ENCODE assay signal across 17 cellular contexts in genomic region chr15:68309024-68309423, GRCh38. TPM values are rescaled to one million over a fixed set of nuclear protein-coding genes. Genes with fewer than 3 reads are reported as not detected.
DNase-seq lines count a peak whose midpoint lies in the region; ATAC-seq, FAIRE-seq and TF ChIP-seq lines count a peak whose summit lies in the region.
"Had no signal": no experiment of that assay in that cellular context is flagged by ENCODE, and none has a peak within 500 bp of the region (broad histone marks: within the 10 kb centered on the region; RNA-seq: fewer than 3 reads in every experiment).

No MANE protein-coding gene starts in this region.

- H3K56ac ChIP-seq in IMR-90 (ENCODE audit: extremely low read depth, insufficient read depth, low read length): no peak overlapping the region

- H3K4me1 Mint-ChIP-seq in activated CD4-positive, alpha-beta memory T cell treated with anti-CD3 and anti-CD28 coated beads for 36 hours (ENCODE audit: low read depth): peaks cover 6% of the 10 kb centered on the region

- no peaks in the 10 kb centered on the region for H3K36me3 Mint-ChIP-seq in activated CD4-positive, alpha-beta memory T cell treated with anti-CD3 and anti-CD28 coated beads for 36 hours
- H3K36me3 Mint-ChIP-seq: CD4-positive, alpha-beta memory T cell had no signal

- H3K27ac Mint-ChIP-seq in activated CD4-positive, alpha-beta memory T cell treated with anti-CD3 and anti-CD28 coated beads for 36 hours: no peak overlapping the region
- H3K27ac Mint-ChIP-seq: CD4-positive, alpha-beta memory T cell; HFFc6 had no signal

- H2BK20ac ChIP-seq in IMR-90 (ENCODE audit: low read depth, low read length): peak overlapping the region; percentile 32; the same call in 1 of the 2 replicates

- dilution Hi-C loops in IMR-90 (cut with HindIII; ENCODE audit: low sequenced_read_pairs, unreplicated experiment): no loop called here

- peaks cover 3% of the 10 kb centered on the region for H3K27me3 Mint-ChIP-seq in activated CD4-positive, alpha-beta memory T cell treated with anti-CD3 and anti-CD28 coated beads for 36 hours

- H4K5ac ChIP-seq in IMR-90 (ENCODE audit: low read depth, low read length): no peak overlapping the region

- intact Hi-C loops in IMR-90 (cut with micrococcal nuclease): loop anchor here (5.0 to 10.0 kb wide), 2 partner anchors 123 to 506 kb away; partner anchors contain the start of gene ITGA11
- intact Hi-C loops in HepG2 (cut with micrococcal nuclease; ENCODE audit: unreplicated experiment): loop anchor here (5.0 kb wide), 1 partner anchor 463 kb away; no protein-coding TSS in a partner anchor
- intact Hi-C loops in activated CD4-positive, alpha-beta memory T cell treated with anti-CD3 and anti-CD28 coated beads for 36 hours (cut with micrococcal nuclease): loop anchor here (5.0 kb wide), 1 partner anchor 447 kb away; no protein-coding TSS in a partner anchor

- H2AK5ac ChIP-seq in IMR-90 (ENCODE audit: low read depth, low read length): no peak overlapping the region

- CTCF ChIA-PET in IMR-90 (lab: Yijun Ruan, JAX) (interaction anchor here (0.6 to 1.7 kb wide), 3 partner anchors 235 to 250 kb away, joined by 3 to 4 read pairs (median 3); no protein-coding TSS in a partner anchor), HepG2 (lab: Yijun Ruan, JAX; ENCODE audit: low intra/inter-chr PET ratio, low total read pairs) (no interaction called here)
- CTCF ChIA-PET in activated CD4-positive, alpha-beta memory T cell treated with anti-CD3 and anti-CD28 coated beads for 36 hours (lab: Charles Lee): interaction anchor here (0.7 kb wide), 1 partner anchor 133 kb away, joined by 3 read pairs; no protein-coding TSS in a partner anchor

- TF ChIP-seq POLR2A in IMR-90 (IDR thresholded peaks at IDR 0.05; ENCODE audit: low read depth, low read length) (no peak), HepG2 (IDR thresholded peaks at IDR 0.05; ENCODE audit: insufficient read depth in 1 of 2, low read depth in 2 of 2, low read length in 2 of 2) (no peak)

- in situ Hi-C loops in IMR-90 (cut with MboI; ENCODE audit: low sequenced_read_pairs) (loop anchor here (5.0 to 10.0 kb wide), 2 partner anchors 363 to 566 kb away; no protein-coding TSS in a partner anchor), HepG2 (cut with HindIII; ENCODE audit: extremely low pct_ligation_motif_present, low pct_unique_long_range_greater_than_20kb) (loop anchor here (5.0 kb wide), 1 partner anchor 63 kb away; no protein-coding TSS in a partner anchor)

- TF ChIP-seq RAD21 in IMR-90 (IDR thresholded peaks at IDR 0.05; ENCODE audit: low read length) (no peak), HepG2 (CRISPR knock-in tag; IDR thresholded peaks at IDR 0.05) (no peak)

- H2BK15ac ChIP-seq in IMR-90 (ENCODE audit: low read depth, low read length): no peak overlapping the region

- H3K4me2 ChIP-seq in IMR-90 (ENCODE audit: low read depth, low read length) (no peak overlapping the region), HepG2 (ENCODE audit: low read depth, low read length) (0 out of 2 replicates have a peak overlapping the region, but pooled peaks have one; percentile 20)
- H3K4me2 ChIP-seq: KMS-11 had no signal

- H3K9ac ChIP-seq in IMR-90 (ENCODE audit: low read depth, low read length): no peak overlapping the region
- H3K9ac ChIP-seq in HepG2 (ENCODE audit: insufficient read depth, low read depth, low read length): no peak overlapping the region
- H3K9ac ChIP-seq: KMS-11 had no signal

- no peaks in the 10 kb centered on the region for H3K9me3 Mint-ChIP-seq in activated CD4-positive, alpha-beta memory T cell treated with anti-CD3 and anti-CD28 coated beads for 36 hours
- H3K9me3 Mint-ChIP-seq: CD4-positive, alpha-beta memory T cell; HFFc6 had no signal

- peak overlapping the region; percentile 71; the same call in 1 of the 2 replicates for H3K18ac ChIP-seq in IMR-90 (ENCODE audit: low read depth, low read length)

- H3K23ac ChIP-seq in IMR-90 (ENCODE audit: low read depth, low read length): 0 out of 2 replicates have a peak overlapping the region, but pooled peaks have one; percentile 13

- no peak overlapping the region for H2BK5ac ChIP-seq in IMR-90 (ENCODE audit: low read depth, low read length, poor library complexity, severe bottlenecking)

- BruUV-seq in IMR-90 (replicated peaks; lab: Mats Ljungman, UMichigan): no TSS peak
- BruUV-seq in HepG2 (replicated peaks; lab: Mats Ljungman, UMichigan): no TSS peak

- H3K9me3 ChIP-seq in IMR-90 (ENCODE audit: control insufficient read depth, insufficient read depth, low read length) (peaks cover 2% of the 10 kb centered on the region; the same call in 1 of the 2 replicates), HepG2 (ENCODE audit: low read length) (peaks cover 5% of the 10 kb centered on the region; the same call in 1 of the 2 replicates)

- peak; percentile 85 for FAIRE-seq in HepG2 (lab: Jason Lieb, UNC)
- FAIRE-seq in urothelium cell line (lab: Jason Lieb, UNC): peak; percentile 61
- FAIRE-seq: H54 had no signal

- no peaks in the 10 kb centered on the region for H4K20me1 ChIP-seq in IMR-90 (ENCODE audit: insufficient read depth, low read length)
- H4K20me1 ChIP-seq in HepG2 (ENCODE audit: insufficient read depth, low read length): no peaks in the 10 kb centered on the region

- no peak overlapping the region for H2AFZ ChIP-seq in IMR-90 (replicated peaks; ENCODE audit: low read length, poor library complexity)
- H2AFZ ChIP-seq in HepG2 (ENCODE audit: low read length): no peak overlapping the region

- TF ChIP-seq EP300 in HepG2 (IDR thresholded peaks at IDR 0.05; ENCODE audit: low read depth in 2 of 2, low read length in 2 of 2) (peak in 1 of 2 experiments; percentile 22; a peak in 1 of 4 replicates), HepG2 (CRISPR knock-in tag; IDR thresholded peaks at IDR 0.05; ENCODE audit: borderline replicate concordance) (no peak)

- POLR2A ChIA-PET in IMR-90 (lab: Charles Lee; ENCODE audit: unreplicated experiment) (no interaction called here), HepG2 (lab: Yijun Ruan, JAX) (no interaction called here)
- POLR2A ChIA-PET in activated CD4-positive, alpha-beta memory T cell treated with anti-CD3 and anti-CD28 coated beads for 36 hours (lab: Charles Lee): no interaction called here

- peak overlapping the region; percentile 54; the same call in 1 of the 2 replicates for H2BK120ac ChIP-seq in IMR-90 (ENCODE audit: low read depth, low read length)

- H3K36me3 ChIP-seq in IMR-90 (ENCODE audit: control insufficient read depth, insufficient read depth, low read length) (peaks cover 7% of the 10 kb centered on the region; the same call in 1 of the 2 replicates), HepG2 (replicated peaks in 1 of 2; ENCODE audit: control insufficient read depth in 1 of 2, insufficient read depth in 2 of 2, low read length in 2 of 2) (no peaks in the 10 kb centered on the region)

- TF ChIP-seq CTCF in IMR-90 (conservative IDR thresholded peaks at IDR 0.05; ENCODE audit: low read depth, low read length): no peak
- no peak for TF ChIP-seq CTCF in coronary artery (IDR thresholded peaks at IDR 0.05)
- no peak for TF ChIP-seq CTCF in HepG2 (CRISPR knock-in tag; IDR thresholded peaks at IDR 0.05)

- DNase-seq in IMR-90 (peak; percentile 71), coronary artery (ENCODE audit: low spot score) (peak; percentile 16), HepG2 (ENCODE audit: low spot score) (peak; percentile 73), urothelium cell line (ENCODE audit: low spot score) (no peak), NCI-H510A treated with DMSO at 0.1 percent for 48 hours (lab: John Stamatoyannopoulos, UW) (no peak), SIG-M5 (lab: John Stamatoyannopoulos, UW) (no peak)
- no peak for DNase-seq in activated CD4-positive, alpha-beta memory T cell treated with anti-CD3 and anti-CD28 coated beads for 36 hours
- DNase-seq: Calu3; CD4-positive, alpha-beta memory T cell; DMS53; HFFc6; NCI-H1436; NCI-H2029; NCI-H2171 treated with DMSO at 0.1 percent for 48 hours; NCI-H82 had no signal

- no peak overlapping the region for H3K4me3 ChIP-seq in IMR-90 (ENCODE audit: insufficient read depth, low read depth, low read length)
- H3K4me3 ChIP-seq in coronary artery: no peak overlapping the region
- no peak overlapping the region for H3K4me3 ChIP-seq in HepG2 (replicated peaks in 1 of 3; ENCODE audit: insufficient read depth in 1 of 3, low read depth in 2 of 3, low read length in 3 of 3)

- H3K9me1 ChIP-seq in IMR-90 (ENCODE audit: insufficient read depth, low read length): 0 out of 2 replicates have a peak, but pooled peaks cover 3% of the 10 kb centered on the region

- H3K4me1 ChIP-seq in IMR-90 (ENCODE audit: control insufficient read depth, insufficient read depth, low read length) (peaks cover 18% of the 10 kb centered on the region), HepG2 (ENCODE audit: insufficient read depth, low read length) (peaks cover 53% of the 10 kb centered on the region)

- H4K8ac ChIP-seq in IMR-90 (ENCODE audit: low read depth in 2 of 2, low read length in 2 of 2): peak overlapping the region in 1 of 2 experiments; percentile 3; a peak in 1 of 4 replicates

- 0% methylated on average over 1 of the region's 3 CpGs; no CpG with 5 or more reads in 1 of the 2 experiments for WGBS in IMR-90 (ENCODE audit: extremely low coverage in 2 of 2, insufficient read length in 1 of 2), 2 experiments
- 27% methylated on average over 3 of the region's 3 CpGs for WGBS in HepG2 (ENCODE audit: low lambda C conversion rate)

- H3K79me2 ChIP-seq in HepG2 (ENCODE audit: insufficient read depth, low read length): no peaks in the 10 kb centered on the region

- H3K14ac ChIP-seq in IMR-90 (replicated peaks; ENCODE audit: low read depth, low read length): no peak overlapping the region

- peak; percentile 18 for ATAC-seq in IMR-90 (ENCODE audit: low read depth)
- no peak for ATAC-seq in HepG2

- H3K27me3 ChIP-seq in IMR-90 (ENCODE audit: control insufficient read depth, insufficient read depth, low read length) (no peaks in the 10 kb centered on the region), HepG2 (ENCODE audit: control insufficient read depth in 1 of 2, insufficient read depth in 2 of 2, low read length in 2 of 2) (peaks cover 0 to 19% of the 10 kb centered on the region in 2 experiments)

- H3K27ac ChIP-seq in IMR-90 (ENCODE audit: insufficient read depth, low read length) (peak overlapping the region; percentile 51; the same call in 1 of the 2 replicates), coronary artery (peak overlapping the region; percentile 60 to 63), HepG2 (ENCODE audit: extremely low read length, insufficient read depth, low read length) (no peak overlapping the region)
- H3K27ac ChIP-seq: KMS-11 had no signal

- no peak overlapping the region for H3K4ac ChIP-seq in IMR-90 (ENCODE audit: low read depth, low read length)

- H4K91ac ChIP-seq in IMR-90 (ENCODE audit: insufficient read depth, low read depth, low read length): no peak overlapping the region

- no peaks in the 10 kb centered on the region for H3K79me1 ChIP-seq in IMR-90 (ENCODE audit: low read depth in 1 of 2, low read length in 2 of 2)

- H3K4me3 Mint-ChIP-seq in activated CD4-positive, alpha-beta memory T cell treated with anti-CD3 and anti-CD28 coated beads for 36 hours: no peak overlapping the region
- H3K4me3 Mint-ChIP-seq: CD4-positive, alpha-beta memory T cell; HFFc6 had no signal

- H2AK9ac ChIP-seq in IMR-90 (replicated peaks; ENCODE audit: low read depth, low read length, poor library complexity): no peak overlapping the region

RNA-seq across cellular contexts. Expression of gene FEM1B, which starts 31.5 kb away (rescaled TPM):
- total RNA-seq in IMR-90 (2012; rRNA removed) (47.2 and 51.4 TPM in 2 replicates), HepG2 (2016; rRNA removed; fragmentation: Illumina TruSeq; extraction: Trizol) (38.1 and 41.2 TPM in 2 replicates)
- polyA plus RNA-seq in IMR-90 (2012; rRNA removed) (16.2 and 16.9 TPM in 2 replicates), HepG2 (2011; rRNA removed) (40.0 and 40.3 TPM in 2 replicates)
- 3.0 and 4.1 TPM in 2 replicates for polyA plus RNA-seq in IMR-90 (2012; cell fraction: cytosol; rRNA removed)
- 3.5 and 17.2 TPM in 2 replicates for polyA plus RNA-seq in IMR-90 (2012; cell fraction: nucleus; rRNA removed; ENCODE audit: low replicate concordance)
- 1.8 and 3.1 TPM in 2 replicates for total RNA-seq in HepG2 (2016; cell fraction: cytosol; rRNA removed; fragmentation: Illumina TruSeq; extraction: Trizol; ENCODE audit: low read depth)
- 30.7 and 45.0 TPM in 2 replicates for total RNA-seq in HepG2 (2016; cell fraction: insoluble cytoplasmic fraction; rRNA removed; fragmentation: Illumina TruSeq; extraction: Trizol)
- total RNA-seq in HepG2 (2016; cell fraction: membrane; rRNA removed; fragmentation: Illumina TruSeq; extraction: Trizol): 14.6 and 17.1 TPM in 2 replicates
- 28.2 and 28.4 TPM in 2 replicates for total RNA-seq in HepG2 (2016; cell fraction: nucleus; rRNA removed; fragmentation: Illumina TruSeq; extraction: Trizol)
- polyA plus RNA-seq in HepG2 (2011; cell fraction: cytosol; rRNA removed): 19.1 and 23.6 TPM in 2 replicates
- 21.4 and 22.7 TPM in 2 replicates for polyA plus RNA-seq in HepG2 (2011; cell fraction: nucleus; rRNA removed)
- polyA plus RNA-seq in HepG2 (2012): 16.6 and 17.3 TPM in 2 replicates
- 0.72 and 0.80 TPM in 2 replicates for polyA plus RNA-seq in HepG2 (2016; cell fraction: cytosol; fragmentation: Illumina TruSeq; extraction: Trizol; ENCODE audit: low read depth)
- polyA plus RNA-seq in HepG2 (2016; cell fraction: insoluble cytoplasmic fraction; fragmentation: Illumina TruSeq; extraction: Trizol; ENCODE audit: low read depth): 19.0 and 20.2 TPM in 2 replicates
- 4.2 and 4.6 TPM in 2 replicates for polyA plus RNA-seq in HepG2 (2016; cell fraction: membrane; fragmentation: Illumina TruSeq; extraction: Trizol; ENCODE audit: low read depth)
- polyA plus RNA-seq in HepG2 (2016; cell fraction: nucleus; fragmentation: Illumina TruSeq; extraction: Trizol; ENCODE audit: insufficient read depth, low read depth): 19.1 and 25.5 TPM in 2 replicates
- polyA minus RNA-seq in HepG2 (2011; rRNA and poly(A)+ RNA removed; ENCODE audit: low replicate concordance): 110 and 233 TPM in 2 replicates
- 70.9 and 90.9 TPM in 2 replicates for polyA minus RNA-seq in HepG2 (2011; cell fraction: cytosol; rRNA and poly(A)+ RNA removed)
- polyA minus RNA-seq in HepG2 (2011; cell fraction: nucleus; rRNA and poly(A)+ RNA removed): 58.1 and 77.1 TPM in 2 replicates
- total RNA-seq in activated CD4-positive, alpha-beta memory T cell treated with anti-CD3 and anti-CD28 coated beads for 36 hours: 10 to 100 TPM; 32.6 to 34.2 TPM

Comparison
In these comparisons a context has a peak if more than half of its experiments do, and no peak if none do; other contexts are left out.
1. DNase-seq: peak in IMR-90 (single experiment), coronary artery (single experiment) and HepG2 (single experiment); none in urothelium cell line (single experiment), NCI-H510A treated with DMSO at 0.1 percent for 48 hours (single experiment), SIG-M5 (single experiment) and activated CD4-positive, alpha-beta memory T cell treated with anti-CD3 and anti-CD28 coated beads for 36 hours (single experiment).